7 cellular contexts compared by ENCODE assay signal in the genomic region with DNA sequence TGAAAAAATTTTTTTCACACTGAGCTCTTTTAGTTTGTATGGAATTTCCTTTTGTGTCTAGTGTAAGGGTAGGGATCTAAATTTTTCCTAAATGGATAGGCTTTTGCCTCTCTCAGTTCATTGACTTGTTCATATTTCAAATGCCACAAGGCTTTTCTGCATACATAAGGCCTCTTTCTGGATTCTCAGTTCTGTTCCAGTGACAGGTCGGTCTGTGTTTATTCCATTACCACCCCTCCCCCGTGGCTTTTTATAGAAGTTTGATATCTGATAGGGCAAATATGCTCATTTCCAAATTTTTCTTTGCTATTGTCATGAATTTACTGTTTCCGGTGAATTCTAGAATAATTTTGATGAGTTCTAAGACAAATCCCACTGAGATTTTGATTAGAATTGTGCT. TPM values are rescaled to one million over a fixed set of nuclear protein-coding genes. Genes with fewer than 3 reads are reported as not detected.
A peak's percentile ranks its signal among the peaks of the same experiment; 100 is the strongest.
DNase-seq lines count a peak whose midpoint lies in the region; ATAC-seq and TF ChIP-seq lines count a peak whose summit lies in the region.
"Not testable (repeated sequence)": the region's sequence is repeated elsewhere in the genome, so short reads cannot be mapped to it uniquely, and the experiment has no call there.

No MANE protein-coding gene starts in this region.

- H3K27ac ChIP-seq in heart left ventricle, result peak overlapping the region in 5 of 12 donors; percentile 31 to 59 (median 50)
- H3K27ac ChIP-seq in left ventricle myocardium inferior (replicated peaks), result peak overlapping the region; percentile 27
- peak overlapping the region; percentile 25 for H3K27ac ChIP-seq in psoas muscle
- H3K27ac ChIP-seq in gastrocnemius medialis, result peak overlapping the region in 3 of 4 donors; percentile 40 to 58 (median 43)
- H3K27ac ChIP-seq in skeletal muscle tissue (ENCODE audit: low read depth, low read length), result peak overlapping the region; percentile 30

- in situ Hi-C loops in gastrocnemius medialis (cut with MboI; ENCODE audit: low sequenced_read_pairs in 4 of 4), result not testable (repeated sequence)

- not testable (repeated sequence) for H3K9ac ChIP-seq in skeletal muscle tissue (ENCODE audit: low read depth in 1 of 3, low read length in 3 of 3)

- WGBS in heart left ventricle, 4 donors, result 17 to 52% (median 47%) methylated on average over 1 to 2 of the region's 3 CpGs
- 21 to 41% (median 27%) methylated on average over 1 of the region's 3 CpGs for WGBS in psoas muscle, 3 donors

- not testable (repeated sequence) for H3K36me3 ChIP-seq in heart left ventricle; left ventricle myocardium inferior; psoas muscle (ENCODE audit: insufficient read depth in 1 of 2, low read depth in 1 of 2); gastrocnemius medialis; skeletal muscle tissue (ENCODE audit: control insufficient read depth in 3 of 3, insufficient read depth in 3 of 3, low read length in 3 of 3)

- TF ChIP-seq POLR2A in heart left ventricle (IDR thresholded peaks at IDR 0.05); gastrocnemius medialis (IDR thresholded peaks at IDR 0.05): not testable (repeated sequence)

- H3K9me3 ChIP-seq in heart left ventricle, result peaks cover 0 to 10% (median 0%) of the 10 kb centered on the region in 12 donors
- not testable (repeated sequence) for H3K9me3 ChIP-seq in left ventricle myocardium inferior (replicated peaks); psoas muscle; gastrocnemius medialis; skeletal muscle tissue (ENCODE audit: control insufficient read depth in 3 of 3, low read length in 3 of 3)

- DNase-seq in Right ventricle myocardium superior, heart left ventricle, left ventricle myocardium inferior, left ventricle myocardium superior, psoas muscle, gastrocnemius medialis: not testable (repeated sequence)

- not testable (repeated sequence) for TF ChIP-seq CTCF in heart left ventricle (IDR thresholded peaks at IDR 0.05); left ventricle myocardium inferior (IDR thresholded peaks at IDR 0.05; ENCODE audit: borderline replicate concordance); psoas muscle (IDR thresholded peaks at IDR 0.05); gastrocnemius medialis (IDR thresholded peaks at IDR 0.05 in 4 of 5, conservative IDR thresholded peaks at IDR 0.05 in 1 of 5)

- not testable (repeated sequence) for H3K4me3 ChIP-seq in heart left ventricle; skeletal muscle tissue (ENCODE audit: low read length in 3 of 3)
- peak overlapping the region; percentile 33 for H3K4me3 ChIP-seq in left ventricle myocardium inferior
- peak overlapping the region; percentile 30 for H3K4me3 ChIP-seq in psoas muscle
- peak overlapping the region in 1 of 4 donors; percentile 2 for H3K4me3 ChIP-seq in gastrocnemius medialis

- intact Hi-C loops in Right ventricle myocardium superior (cut with DNase I); heart left ventricle (cut with DNase I); left ventricle myocardium inferior (cut with micrococcal nuclease); left ventricle myocardium superior (cut with micrococcal nuclease); psoas muscle (cut with DNase I); gastrocnemius medialis (cut with DNase I; ENCODE audit: low total_unique reads): not testable (repeated sequence)

- ATAC-seq in Right ventricle myocardium superior (ENCODE audit: poor library complexity) (peak; percentile 52), heart left ventricle (peak in 3 of 4 donors; percentile 34 to 64 (median 36)), left ventricle myocardium superior (peak; percentile 49), psoas muscle (peak in 2 of 4 donors; percentile 49 to 75), gastrocnemius medialis (peak in 1 of 2 donors; percentile 36)

- H3K4me1 ChIP-seq in heart left ventricle, result peaks cover 0 to 19% (median 0%) of the 10 kb centered on the region in 12 donors
- peaks cover 18% of the 10 kb centered on the region for H3K4me1 ChIP-seq in left ventricle myocardium inferior
- H3K4me1 ChIP-seq in psoas muscle; skeletal muscle tissue (ENCODE audit: control insufficient read depth in 3 of 3, insufficient read depth in 3 of 3, low read length in 3 of 3): not testable (repeated sequence)
- peaks cover 7 to 11% of the 10 kb centered on the region in 2 donors for H3K4me1 ChIP-seq in gastrocnemius medialis

- H3K27me3 ChIP-seq in heart left ventricle; left ventricle myocardium inferior (ENCODE audit: low read depth); psoas muscle (ENCODE audit: insufficient read depth in 3 of 3, low read length in 2 of 3); gastrocnemius medialis; skeletal muscle tissue (ENCODE audit: control insufficient read depth in 3 of 3, insufficient read depth in 3 of 3, low read length in 3 of 3): not testable (repeated sequence)

RNA-seq across cellular contexts. Expression of a gene that starts 12.7 kb away (rescaled TPM):
- total RNA-seq in Right ventricle myocardium superior, result 17.6 TPM
- 10 to 100 TPM; 13.8 to 24.9 (median 18.6) TPM for total RNA-seq in heart left ventricle
- polyA plus RNA-seq in heart left ventricle, result 10 to 100 TPM in 1 of 2 donors, 1 to 10 TPM in 1; 5.0 to 23.1 TPM
- 19.2 TPM for total RNA-seq in left ventricle myocardium inferior
- total RNA-seq in left ventricle myocardium superior, result 18.2 TPM
- total RNA-seq in psoas muscle, result 10 to 100 TPM; 17.0 to 24.4 (median 21.2) TPM
- polyA plus RNA-seq in psoas muscle, result 10 to 100 TPM in 2 of 3 donors, 1 to 10 TPM in 1; 9.9 to 23.5 (median 14.2) TPM
- total RNA-seq in gastrocnemius medialis, result 10 to 100 TPM; 11.5 to 17.5 (median 14.9) TPM
- total RNA-seq in skeletal muscle tissue, result 15.7 TPM
